In genomic region chrX:123648028-123648810, GRCh38 we compare ENCODE assay signal across 9 cellular contexts.
DNase-seq lines count a peak whose midpoint lies in the region; ATAC-seq and TF ChIP-seq lines count a peak whose summit lies in the region.
"Had no signal": no experiment of that assay in that cellular context is flagged by ENCODE, and none has a peak within 500 bp of the region (broad histone marks: within the 10 kb centered on the region; RNA-seq: fewer than 3 reads in every experiment).

No MANE protein-coding gene starts in this region.

- TF ChIP-seq CTCF in glutamatergic neuron (IDR thresholded peaks at IDR 0.05; ENCODE audit: partially characterized antibody, unreplicated experiment) = no peak

- H3K36me3 Mint-ChIP-seq in glutamatergic neuron (ENCODE audit: unreplicated experiment) = no peaks in the 10 kb centered on the region
- peaks cover 36% of the 10 kb centered on the region for H3K36me3 Mint-ChIP-seq in stimulated activated memory B cell treated with anti-CD40 and anti-IgM and Interleukin-4, amounts not matched to agents 10 μg/mL and 1 μg/mL and 100 μg/mL, for 72 hours
- H3K36me3 Mint-ChIP-seq in stimulated activated effector memory CD8-positive, alpha-beta T cell treated with anti-CD3 and anti-CD28 coated beads, Interleukin-12 subunit alpha, Interleukin-12 subunit beta, amount 100 ng/mL, for 72 hours = peaks cover 18% of the 10 kb centered on the region

- ATAC-seq in stimulated activated memory B cell treated with anti-CD40 and anti-IgM and Interleukin-4, amounts not matched to agents 10 μg/mL and 1 μg/mL and 100 μg/mL, for 72 hours = no peak
- ATAC-seq in left lobe of liver (no peak), HG02870 (IDR thresholded peaks at IDR 0.05; ENCODE audit: unreplicated experiment) (no peak)
- ATAC-seq in stimulated activated effector memory CD8-positive, alpha-beta T cell treated with anti-CD3 and anti-CD28 coated beads, Interleukin-12 subunit alpha, Interleukin-12 subunit beta, amount 100 ng/mL, for 72 hours = no peak

- no peaks in the 10 kb centered on the region for H3K27me3 Mint-ChIP-seq in glutamatergic neuron (ENCODE audit: unreplicated experiment)
- H3K27me3 Mint-ChIP-seq in stimulated activated memory B cell treated with anti-CD40 and anti-IgM and Interleukin-4, amounts not matched to agents 10 μg/mL and 1 μg/mL and 100 μg/mL, for 72 hours = no peaks in the 10 kb centered on the region
- H3K27me3 Mint-ChIP-seq: central memory CD8-positive, alpha-beta T cell had no signal

- DNase-seq in SHP77 (lab: John Stamatoyannopoulos, UW) (peak; percentile 2 to 6), SHP77 treated with DMSO at 0.1 percent for 48 hours (lab: John Stamatoyannopoulos, UW) (no peak), SW480 (ENCODE audit: low spot score) (peak; percentile 80), glutamatergic neuron (peak; percentile 44), left lobe of liver (ENCODE audit: low spot score) (no peak)
- no peak for DNase-seq in stimulated activated effector memory CD8-positive, alpha-beta T cell treated with anti-CD3 and anti-CD28 coated beads, Interleukin-12 subunit alpha, Interleukin-12 subunit beta, amount 100 ng/mL, for 72 hours (ENCODE audit: low spot score in 2 of 2)

- no peak overlapping the region for H3K4me3 Mint-ChIP-seq in glutamatergic neuron (ENCODE audit: unreplicated experiment)
- H3K4me3 Mint-ChIP-seq in stimulated activated memory B cell treated with anti-CD40 and anti-IgM and Interleukin-4, amounts not matched to agents 10 μg/mL and 1 μg/mL and 100 μg/mL, for 72 hours = no peak overlapping the region
- no peak overlapping the region for H3K4me3 Mint-ChIP-seq in stimulated activated effector memory CD8-positive, alpha-beta T cell treated with anti-CD3 and anti-CD28 coated beads, Interleukin-12 subunit alpha, Interleukin-12 subunit beta, amount 100 ng/mL, for 72 hours
- H3K4me3 Mint-ChIP-seq: central memory CD8-positive, alpha-beta T cell had no signal

- peaks cover 3% of the 10 kb centered on the region for H3K4me1 Mint-ChIP-seq in glutamatergic neuron (ENCODE audit: low read depth, unreplicated experiment)
- peaks cover 36% of the 10 kb centered on the region for H3K4me1 Mint-ChIP-seq in stimulated activated memory B cell treated with anti-CD40 and anti-IgM and Interleukin-4, amounts not matched to agents 10 μg/mL and 1 μg/mL and 100 μg/mL, for 72 hours
- peaks cover 35% of the 10 kb centered on the region for H3K4me1 Mint-ChIP-seq in stimulated activated effector memory CD8-positive, alpha-beta T cell treated with anti-CD3 and anti-CD28 coated beads, Interleukin-12 subunit alpha, Interleukin-12 subunit beta, amount 100 ng/mL, for 72 hours

- peaks cover 4% of the 10 kb centered on the region for H3K9me3 Mint-ChIP-seq in glutamatergic neuron (ENCODE audit: unreplicated experiment)
- no peaks in the 10 kb centered on the region for H3K9me3 Mint-ChIP-seq in stimulated activated memory B cell treated with anti-CD40 and anti-IgM and Interleukin-4, amounts not matched to agents 10 μg/mL and 1 μg/mL and 100 μg/mL, for 72 hours
- H3K9me3 Mint-ChIP-seq in stimulated activated effector memory CD8-positive, alpha-beta T cell treated with anti-CD3 and anti-CD28 coated beads, Interleukin-12 subunit alpha, Interleukin-12 subunit beta, amount 100 ng/mL, for 72 hours = no peaks in the 10 kb centered on the region
- H3K9me3 Mint-ChIP-seq: central memory CD8-positive, alpha-beta T cell had no signal

- H3K27ac Mint-ChIP-seq in glutamatergic neuron (ENCODE audit: unreplicated experiment) = peak overlapping the region; percentile 43
- H3K27ac Mint-ChIP-seq in stimulated activated memory B cell treated with anti-CD40 and anti-IgM and Interleukin-4, amounts not matched to agents 10 μg/mL and 1 μg/mL and 100 μg/mL, for 72 hours = peak overlapping the region; percentile 58
- H3K27ac Mint-ChIP-seq in stimulated activated effector memory CD8-positive, alpha-beta T cell treated with anti-CD3 and anti-CD28 coated beads, Interleukin-12 subunit alpha, Interleukin-12 subunit beta, amount 100 ng/mL, for 72 hours = no peak overlapping the region

Comparison
In these comparisons a context has a peak if more than half of its experiments do, and no peak if none do; other contexts are left out.
1. DNase-seq: peak in SHP77 (2 of 2), SW480 (single experiment) and glutamatergic neuron (single experiment); none in SHP77 treated with DMSO at 0.1 percent for 48 hours (single experiment), left lobe of liver (single experiment) and stimulated activated effector memory CD8-positive, alpha-beta T cell treated with anti-CD3 and anti-CD28 coated beads, Interleukin-12 subunit alpha, Interleukin-12 subunit beta, amount 100 ng/mL, for 72 hours (0 of 2).